1 cellular context compared by ENCODE assay signal in genomic region chr1:42214447-42214871, GRCh38.
TF ChIP-seq lines count a peak whose summit lies in the region.

No MANE protein-coding gene starts in this region.

TF ChIP-seq in HepG2, 621 proteins besides CTCF, POLR2A, EP300 and RAD21 (continued from another document and continues in another):
- peak in 1 of 2 experiments; percentile 40; a peak in 1 of 4 replicates for TF ChIP-seq REST (IDR thresholded peaks at IDR 0.05; ENCODE audit: borderline replicate concordance in 1 of 2, low read depth in 1 of 2, low read length in 2 of 2)
- TF ChIP-seq POLR2G (IDR thresholded peaks at IDR 0.05; ENCODE audit: low read depth, low read length) = no peak
- no peak for TF ChIP-seq CBX1 (IDR thresholded peaks at IDR 0.05; ENCODE audit: low read depth)
- no peak for TF ChIP-seq POLR2AphosphoS5 (IDR thresholded peaks at IDR 0.05; ENCODE audit: low read depth, low read length)
- TF ChIP-seq GFI1 (CRISPR knock-in tag; IDR thresholded peaks at IDR 0.05; ENCODE audit: borderline replicate concordance) = peak; percentile 57; the same call in 1 of the 2 replicates
- TF ChIP-seq REPIN1 (CRISPR knock-in tag; IDR thresholded peaks at IDR 0.05; ENCODE audit: borderline replicate concordance, low read depth) = no peak
- 0 out of 2 replicates have a peak, but pooled peaks have one; percentile 18 for TF ChIP-seq ELF4 (CRISPR knock-in tag; IDR thresholded peaks at IDR 0.05; ENCODE audit: borderline replicate concordance)
- TF ChIP-seq CAMTA2 (CRISPR knock-in tag; IDR thresholded peaks at IDR 0.05; ENCODE audit: borderline replicate concordance) = no peak
- no peak for TF ChIP-seq NRL (CRISPR knock-in tag; IDR thresholded peaks at IDR 0.05; ENCODE audit: borderline replicate concordance)
- no peak for TF ChIP-seq ZNF550 (CRISPR knock-in tag; IDR thresholded peaks at IDR 0.05; ENCODE audit: borderline replicate concordance)
- no peak for TF ChIP-seq CSRNP2 (CRISPR knock-in tag; conservative IDR thresholded peaks at IDR 0.05; ENCODE audit: low read depth)
- TF ChIP-seq AGO2 (optimal IDR thresholded peaks at IDR 0.05; ENCODE audit: low read depth, low read length) = no peak
- TF ChIP-seq ZNF792 (CRISPR knock-in tag; IDR thresholded peaks at IDR 0.05) = peak; percentile 70; the same call in 1 of the 2 replicates
- TF ChIP-seq HOXA3 (CRISPR knock-in tag; IDR thresholded peaks at IDR 0.05) = peak; percentile 33; the same call in 1 of the 2 replicates
- peak; percentile 87 for TF ChIP-seq TARDBP (CRISPR knock-in tag; IDR thresholded peaks at IDR 0.05)
- no peak for TF ChIP-seq ZNF605 (CRISPR knock-in tag; IDR thresholded peaks at IDR 0.05)
- TF ChIP-seq ZSCAN22 (CRISPR knock-in tag; IDR thresholded peaks at IDR 0.05) = no peak
- TF ChIP-seq RBAK (CRISPR knock-in tag; IDR thresholded peaks at IDR 0.05) = peak; percentile 25; the same call in 1 of the 2 replicates
- TF ChIP-seq ZNF841 (CRISPR knock-in tag; IDR thresholded peaks at IDR 0.05; ENCODE audit: borderline replicate concordance) = no peak
- TF ChIP-seq YEATS2 (CRISPR knock-in tag; IDR thresholded peaks at IDR 0.05; ENCODE audit: borderline replicate concordance) = peak; percentile 68; the same call in 1 of the 2 replicates
- TF ChIP-seq POGZ (CRISPR knock-in tag; IDR thresholded peaks at IDR 0.05) = peak; percentile 95
- TF ChIP-seq SOX5 (CRISPR knock-in tag; IDR thresholded peaks at IDR 0.05; ENCODE audit: borderline replicate concordance) = peak; percentile 93; the same call in 1 of the 2 replicates
- TF ChIP-seq ZSCAN5A (CRISPR knock-in tag; IDR thresholded peaks at IDR 0.05; ENCODE audit: borderline replicate concordance) = no peak; the same call in 1 of the 2 replicates
- no peak for TF ChIP-seq ZNF512 (CRISPR knock-in tag; IDR thresholded peaks at IDR 0.05)
- no peak for TF ChIP-seq ZNF740 (CRISPR knock-in tag; IDR thresholded peaks at IDR 0.05)
- TF ChIP-seq KDM6A (CRISPR knock-in tag; IDR thresholded peaks at IDR 0.05; ENCODE audit: low read depth) = 0 out of 2 replicates have a peak, but pooled peaks have one; percentile 34
- TF ChIP-seq DBP (CRISPR knock-in tag; IDR thresholded peaks at IDR 0.05; ENCODE audit: not compliant biosample characterization) = no peak
- peak in 1 of 2 experiments; percentile 52; a peak in 2 of 4 replicates for TF ChIP-seq ATF4 (CRISPR knock-in tag; IDR thresholded peaks at IDR 0.05)
- no peak for TF ChIP-seq YY1 (IDR thresholded peaks at IDR 0.05; ENCODE audit: insufficient read depth, insufficient replicate concordance, low read depth, low read length)
- TF ChIP-seq MAF1 (CRISPR knock-in tag; IDR thresholded peaks at IDR 0.05; ENCODE audit: borderline replicate concordance) = no peak
- TF ChIP-seq ZNF598 (CRISPR knock-in tag; IDR thresholded peaks at IDR 0.05; ENCODE audit: borderline replicate concordance) = no peak
- TF ChIP-seq SP1 (IDR thresholded peaks at IDR 0.05) = no peak
- TF ChIP-seq SP1 (CRISPR knock-in tag; IDR thresholded peaks at IDR 0.05) = no peak
- TF ChIP-seq ZNF746 (CRISPR knock-in tag; IDR thresholded peaks at IDR 0.05) = no peak
- TF ChIP-seq ZNF678 (CRISPR knock-in tag; IDR thresholded peaks at IDR 0.05) = no peak
- TF ChIP-seq FLYWCH1 (CRISPR knock-in tag; IDR thresholded peaks at IDR 0.05) = no peak
- TF ChIP-seq SMC3 (IDR thresholded peaks at IDR 0.05; ENCODE audit: low read length) = no peak
- TF ChIP-seq E2F5 (CRISPR knock-in tag; conservative IDR thresholded peaks at IDR 0.05) = no peak
- no peak for TF ChIP-seq ZNF781 (CRISPR knock-in tag; IDR thresholded peaks at IDR 0.05; ENCODE audit: borderline replicate concordance, not compliant biosample characterization)
- no peak for TF ChIP-seq ZNF776 (CRISPR knock-in tag; IDR thresholded peaks at IDR 0.05)
- peak; percentile 88 for TF ChIP-seq TEAD3 (CRISPR knock-in tag; optimal IDR thresholded peaks at IDR 0.05; ENCODE audit: borderline replicate concordance)
- TF ChIP-seq FOXP4 (CRISPR knock-in tag; IDR thresholded peaks at IDR 0.05) = peak; percentile 91
- TF ChIP-seq ZBTB4 (CRISPR knock-in tag; IDR thresholded peaks at IDR 0.05; ENCODE audit: borderline replicate concordance) = no peak
- TF ChIP-seq PBX3 (CRISPR knock-in tag; IDR thresholded peaks at IDR 0.05; ENCODE audit: borderline replicate concordance) = no peak
- no peak for TF ChIP-seq STAG1 (CRISPR knock-in tag; IDR thresholded peaks at IDR 0.05)
